9 cellular contexts compared by ENCODE assay signal in the genomic region with DNA sequence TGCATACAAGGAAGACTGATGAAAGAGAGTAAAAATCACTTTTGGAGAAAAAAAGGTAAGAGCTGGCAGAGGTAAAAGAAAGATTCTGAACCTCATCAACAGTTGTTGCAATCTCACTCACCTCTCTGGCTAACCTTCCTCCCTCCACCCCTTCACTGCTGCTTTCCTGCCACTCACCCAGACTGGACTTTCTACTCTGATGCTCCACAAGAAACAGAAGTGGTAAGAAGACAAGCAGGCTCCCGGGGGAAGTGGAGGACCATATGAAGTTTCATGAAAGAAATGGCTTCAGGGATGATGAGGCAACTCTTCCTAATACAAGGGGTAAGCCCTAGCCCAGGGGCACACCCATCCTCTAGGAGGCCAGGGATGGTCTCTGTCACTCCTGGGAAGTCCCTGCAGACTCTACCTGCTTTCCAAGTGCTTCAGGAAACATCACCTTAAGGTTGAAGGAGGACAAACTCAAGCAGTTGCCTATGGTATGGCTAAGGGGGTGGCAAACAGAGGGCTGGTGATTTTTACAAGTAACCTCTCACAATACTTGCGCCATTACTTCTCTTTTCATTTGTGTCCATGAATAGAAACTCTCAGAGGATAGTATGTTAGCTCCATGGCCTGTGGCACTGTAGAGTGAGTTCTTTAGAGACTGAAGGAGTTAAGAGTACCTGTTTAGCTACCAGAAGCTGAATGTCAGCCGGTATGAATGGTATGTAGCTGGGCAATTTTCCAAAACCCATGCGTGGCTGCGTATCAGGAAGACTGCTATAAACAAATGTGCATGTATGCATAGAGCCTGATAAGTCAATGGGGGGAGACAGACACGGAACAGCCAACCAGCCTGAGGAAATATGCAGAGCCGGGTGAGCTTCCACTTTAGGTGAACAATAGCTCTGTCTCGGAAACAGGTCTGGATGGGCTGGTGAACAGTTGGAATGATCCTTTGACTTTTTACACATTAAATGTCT.
DNase-seq lines count a peak whose midpoint lies in the region.
"Had no signal": no experiment of that assay in that cellular context is flagged by ENCODE, and none has a peak within 500 bp of the region (broad histone marks: within the 10 kb centered on the region; RNA-seq: fewer than 3 reads in every experiment).

No MANE protein-coding gene starts in this region.

- H3K79me1 ChIP-seq in mesenchymal stem cell (replicated peaks; ENCODE audit: low read length, poor library complexity, severe bottlenecking): no peaks in the 10 kb centered on the region

- no peak overlapping the region for H4K91ac ChIP-seq in mesenchymal stem cell (ENCODE audit: low read length)

- peak overlapping the region; percentile 35 to 59 for H3K4ac ChIP-seq in mesenchymal stem cell (ENCODE audit: low read depth in 1 of 2, low read length in 2 of 2)

- H2BK120ac ChIP-seq in mesenchymal stem cell (ENCODE audit: low read depth, low read length): no peak overlapping the region

- no peaks in the 10 kb centered on the region for H3K36me3 ChIP-seq in mesenchymal stem cell (ENCODE audit: control insufficient read depth in 1 of 2, insufficient read depth in 2 of 2, low read depth in 1 of 2, low read length in 2 of 2)

- DNase-seq in Caki2 (ENCODE audit: low read depth): peak; percentile 75
- peak; percentile 8 for DNase-seq in M059J (ENCODE audit: low read depth)
- DNase-seq in amniotic epithelial cell (ENCODE audit: low read depth): peak; percentile 83
- DNase-seq in mesenchymal stem cell: peak; percentile 33
- DNase-seq in GDM1 (lab: John Stamatoyannopoulos, UW): no peak
- no peak for DNase-seq in NCI-H146 treated with DMSO at 0.1 percent for 48 hours (lab: John Stamatoyannopoulos, UW; ENCODE audit: unreplicated experiment)
- no peak for DNase-seq in cerebellum (ENCODE audit: low spot score)
- no peak for DNase-seq in activated T-helper 1 cell treated with anti-CD3 and anti-CD28 coated beads, Interleukin-12 subunit alpha, Interleukin-12 subunit beta, Interleukin-2, Interleukin-4 antibody, amounts not matched to agents 30 ng/mL and 10 ng/mL and 1 ng/mL, durations not matched to agents 14 hours and 24 hours and 36 hours (ENCODE audit: low spot score)
- DNase-seq: activated CD8-positive, alpha-beta memory T cell treated with anti-CD3 and anti-CD28 coated beads, Interleukin-2, amount 10 ng/mL, durations not matched to agents 7 days and 5 days had no signal

- H3K36me3 Mint-ChIP-seq in activated T-helper 1 cell treated with anti-CD3 and anti-CD28 coated beads, Interleukin-12 subunit alpha, Interleukin-12 subunit beta, Interleukin-2, Interleukin-4 antibody, amounts not matched to agents 30 ng/mL and 10 ng/mL and 1 ng/mL, durations not matched to agents 14 hours and 24 hours and 36 hours (ENCODE audit: low read depth): peaks cover 20% of the 10 kb centered on the region

- 37% methylated on average over 7 of the region's 8 CpGs for WGBS in mesenchymal stem cell

- H3K9me3 Mint-ChIP-seq in activated T-helper 1 cell treated with anti-CD3 and anti-CD28 coated beads, Interleukin-12 subunit alpha, Interleukin-12 subunit beta, Interleukin-2, Interleukin-4 antibody, amounts not matched to agents 30 ng/mL and 10 ng/mL and 1 ng/mL, durations not matched to agents 14 hours and 24 hours and 36 hours: no peaks in the 10 kb centered on the region

- H3K9ac ChIP-seq in mesenchymal stem cell (ENCODE audit: low read length): no peak overlapping the region

- no peak overlapping the region for H3K4me3 ChIP-seq in mesenchymal stem cell (ENCODE audit: insufficient read depth in 1 of 2, low read depth in 1 of 2, low read length in 2 of 2)

- no peak overlapping the region for H2AFZ ChIP-seq in mesenchymal stem cell (ENCODE audit: low read depth, low read length)

- in situ Hi-C loops in Caki2 (cut with HindIII; ENCODE audit: low pct_unique_long_range_greater_than_20kb, low sequenced_read_pairs): no loop called here

- peaks cover 5% of the 10 kb centered on the region for H3K4me1 ChIP-seq in mesenchymal stem cell (ENCODE audit: control insufficient read depth, insufficient read depth, low read depth, low read length)

- H3K27me3 ChIP-seq in mesenchymal stem cell (ENCODE audit: control insufficient read depth in 1 of 2, insufficient read depth in 1 of 2, low read length in 2 of 2): no peaks in the 10 kb centered on the region

- H3K9me3 ChIP-seq in mesenchymal stem cell (ENCODE audit: control insufficient read depth, low read length): no peaks in the 10 kb centered on the region

- no peak overlapping the region for H4K8ac ChIP-seq in mesenchymal stem cell (ENCODE audit: low read length)

- peak overlapping the region; percentile 28 to 59 for H3K18ac ChIP-seq in mesenchymal stem cell (ENCODE audit: low read depth in 1 of 2, low read length in 2 of 2)

- H3K27ac Mint-ChIP-seq in activated T-helper 1 cell treated with anti-CD3 and anti-CD28 coated beads, Interleukin-12 subunit alpha, Interleukin-12 subunit beta, Interleukin-2, Interleukin-4 antibody, amounts not matched to agents 30 ng/mL and 10 ng/mL and 1 ng/mL, durations not matched to agents 14 hours and 24 hours and 36 hours: no peak overlapping the region
- H3K27ac Mint-ChIP-seq: activated CD8-positive, alpha-beta memory T cell treated with anti-CD3 and anti-CD28 coated beads, Interleukin-2, amount 10 ng/mL, durations not matched to agents 7 days and 5 days had no signal

- H3K4me1 Mint-ChIP-seq in activated T-helper 1 cell treated with anti-CD3 and anti-CD28 coated beads, Interleukin-12 subunit alpha, Interleukin-12 subunit beta, Interleukin-2, Interleukin-4 antibody, amounts not matched to agents 30 ng/mL and 10 ng/mL and 1 ng/mL, durations not matched to agents 14 hours and 24 hours and 36 hours (ENCODE audit: low read depth): peaks cover 55% of the 10 kb centered on the region

- no peak overlapping the region for H3K23ac ChIP-seq in mesenchymal stem cell (ENCODE audit: low read length in 2 of 2)

- peak overlapping the region; percentile 26 for H3K4me2 ChIP-seq in mesenchymal stem cell (ENCODE audit: low read length, poor library complexity, severe bottlenecking)

- peak overlapping the region; percentile 73 for H2BK15ac ChIP-seq in mesenchymal stem cell (ENCODE audit: low read depth, poor library complexity, severe bottlenecking)

- H2BK12ac ChIP-seq in mesenchymal stem cell (ENCODE audit: low read length in 2 of 2): peak overlapping the region; percentile 59 to 69

- no peak overlapping the region for H3K27ac ChIP-seq in mesenchymal stem cell (ENCODE audit: low read length, poor library complexity, severe bottlenecking)

- no peak overlapping the region for H3K14ac ChIP-seq in mesenchymal stem cell (ENCODE audit: low read length in 2 of 2)

- no peak overlapping the region for H3K4me3 Mint-ChIP-seq in activated T-helper 1 cell treated with anti-CD3 and anti-CD28 coated beads, Interleukin-12 subunit alpha, Interleukin-12 subunit beta, Interleukin-2, Interleukin-4 antibody, amounts not matched to agents 30 ng/mL and 10 ng/mL and 1 ng/mL, durations not matched to agents 14 hours and 24 hours and 36 hours
- H3K4me3 Mint-ChIP-seq: activated CD8-positive, alpha-beta memory T cell treated with anti-CD3 and anti-CD28 coated beads, Interleukin-2, amount 10 ng/mL, durations not matched to agents 7 days and 5 days had no signal

- peak overlapping the region; percentile 79 for H2AK5ac ChIP-seq in mesenchymal stem cell (ENCODE audit: low read length, severe bottlenecking)

- H3K27me3 Mint-ChIP-seq in activated T-helper 1 cell treated with anti-CD3 and anti-CD28 coated beads, Interleukin-12 subunit alpha, Interleukin-12 subunit beta, Interleukin-2, Interleukin-4 antibody, amounts not matched to agents 30 ng/mL and 10 ng/mL and 1 ng/mL, durations not matched to agents 14 hours and 24 hours and 36 hours (ENCODE audit: insufficient read depth): no peaks in the 10 kb centered on the region
- H3K27me3 Mint-ChIP-seq: activated CD8-positive, alpha-beta memory T cell treated with anti-CD3 and anti-CD28 coated beads, Interleukin-2, amount 10 ng/mL, durations not matched to agents 7 days and 5 days had no signal

- intact Hi-C loops in activated T-helper 1 cell treated with anti-CD3 and anti-CD28 coated beads, Interleukin-12 subunit alpha, Interleukin-12 subunit beta, Interleukin-2, Interleukin-4 antibody, amounts not matched to agents 30 ng/mL and 10 ng/mL and 1 ng/mL, durations not matched to agents 14 hours and 24 hours and 36 hours (cut with micrococcal nuclease): loop anchor here (5.0 kb wide), 1 partner anchor 232 kb away; no protein-coding TSS in a partner anchor

- H2BK5ac ChIP-seq in mesenchymal stem cell (ENCODE audit: low read depth, low read length, poor library complexity, severe bottlenecking): no peak overlapping the region

Comparison
In these comparisons a context has a peak if more than half of its experiments do, and no peak if none do; other contexts are left out.
1. DNase-seq: peak in Caki2 (single experiment), M059J (single experiment), amniotic epithelial cell (single experiment) and mesenchymal stem cell (single experiment); none in GDM1 (single experiment), NCI-H146 treated with DMSO at 0.1 percent for 48 hours (single experiment), cerebellum (single experiment) and activated T-helper 1 cell treated with anti-CD3 and anti-CD28 coated beads, Interleukin-12 subunit alpha, Interleukin-12 subunit beta, Interleukin-2, Interleukin-4 antibody, amounts not matched to agents 30 ng/mL and 10 ng/mL and 1 ng/mL, durations not matched to agents 14 hours and 24 hours and 36 hours (single experiment).